In genomic region chr22:19622061-19622441, GRCh38 we compare ENCODE assay signal across 12 cellular contexts.
DNase-seq lines count a peak whose midpoint lies in the region; ATAC-seq and TF ChIP-seq lines count a peak whose summit lies in the region.
"Had no signal": no experiment of that assay in that cellular context is flagged by ENCODE, and none has a peak within 500 bp of the region (broad histone marks: within the 10 kb centered on the region; RNA-seq: fewer than 3 reads in every experiment).

No MANE protein-coding gene starts in this region.

- WGBS in psoas muscle, 3 donors = 52 to 60% (median 54%) methylated on average over 11 of the region's 11 CpGs

- POLR2A ChIA-PET in OCI-LY7 (lab: Charles Lee) = no interaction called here

- in situ Hi-C loops in G401 (cut with HindIII; ENCODE audit: low sequenced_read_pairs) = no loop called here

- H3K9me2 ChIP-seq in OCI-LY7 (ENCODE audit: insufficient read depth, low read length) = no peaks in the 10 kb centered on the region

- CTCF ChIA-PET in OCI-LY7 (lab: Charles Lee; ENCODE audit: unreplicated experiment) = no interaction called here

- intact Hi-C loops in OCI-LY7 (cut with micrococcal nuclease; ENCODE audit: unreplicated experiment) (loop anchor here (1.0 kb wide), 1 partner anchor 42 kb away; no protein-coding TSS in a partner anchor), mucosa of descending colon (cut with DNase I, micrococcal nuclease) (no loop called here), psoas muscle (cut with DNase I) (loop anchor here (5.0 to 10.0 kb wide), 3 partner anchors 45 to 237 kb away; partner anchors contain the start of gene CLDN5 (in 1 of the 2)), ascending aorta (cut with DNase I) (no loop called here)

- H2AFZ ChIP-seq in OCI-LY7 (ENCODE audit: low read length) = peak overlapping the region; percentile 67

- H3K9me3 ChIP-seq in OCI-LY7 (ENCODE audit: low read length) (no peaks in the 10 kb centered on the region), mucosa of descending colon (no peaks in the 10 kb centered on the region), psoas muscle (no peaks in the 10 kb centered on the region), ascending aorta (no peaks in the 10 kb centered on the region)
- H3K9me3 ChIP-seq: tibial artery had no signal

- BruUV-seq in OCI-LY7 (replicated peaks; lab: Mats Ljungman, UMichigan) = no TSS peak

- DNase-seq in GM06990 (ENCODE audit: extremely low read depth, insufficient read length) (peak; percentile 65), OCI-LY7 (ENCODE audit: low spot score) (peak; percentile 82), mucosa of descending colon (no peak), psoas muscle (no peak), ascending aorta (ENCODE audit: low spot score in 2 of 2) (no peak), G401 (ENCODE audit: low spot score) (no peak)
- DNase-seq: activated CD4-positive, alpha-beta T cell treated with anti-CD3 and anti-CD28 coated beads, Interleukin-2, amount 50 U/mL, for 48 hours; NCI-H1105 treated with DMSO at 0.1 percent for 48 hours; NCI-H526 treated with DMSO at 0.1 percent for 48 hours; tibial artery had no signal

- H3K27me3 ChIP-seq in GM06990 (replicated peaks; ENCODE audit: control insufficient read depth, insufficient read depth, low read length) (no peaks in the 10 kb centered on the region), psoas muscle (ENCODE audit: insufficient read depth in 3 of 3, low read length in 2 of 3) (peaks cover 0 to 20% (median 5%) of the 10 kb centered on the region in 3 donors), ascending aorta (no peaks in the 10 kb centered on the region)

- ATAC-seq in GM21786 (IDR thresholded peaks at IDR 0.05; ENCODE audit: unreplicated experiment) (peak; percentile 44), mucosa of descending colon (peak; percentile 11), HG03097 (IDR thresholded peaks at IDR 0.05; ENCODE audit: low FRiP score, unreplicated experiment) (no peak), psoas muscle (no peak)

- H3K4me3 ChIP-seq in GM06990 (replicated peaks; ENCODE audit: low read depth, low read length) = no peak overlapping the region; the same call in 1 of the 2 replicates
- peak overlapping the region; percentile 49 for H3K4me3 ChIP-seq in OCI-LY7 (ENCODE audit: low read depth, low read length, poor library complexity, severe bottlenecking)
- H3K4me3 ChIP-seq in mucosa of descending colon = no peak overlapping the region
- H3K4me3 ChIP-seq in psoas muscle = no peak overlapping the region
- H3K4me3 ChIP-seq in ascending aorta = no peak overlapping the region
- H3K4me3 ChIP-seq: tibial artery had no signal

- H3K36me3 ChIP-seq in GM06990 (ENCODE audit: control insufficient read depth, insufficient read depth, low read length) (no peaks in the 10 kb centered on the region), OCI-LY7 (ENCODE audit: insufficient read depth, low read length) (no peaks in the 10 kb centered on the region), mucosa of descending colon (ENCODE audit: low read depth) (no peaks in the 10 kb centered on the region), psoas muscle (ENCODE audit: insufficient read depth in 1 of 2, low read depth in 1 of 2) (no peaks in the 10 kb centered on the region), ascending aorta (no peaks in the 10 kb centered on the region)
- H3K36me3 ChIP-seq: tibial artery had no signal

- TF ChIP-seq CTCF in GM06990 (IDR thresholded peaks at IDR 0.05; ENCODE audit: insufficient read depth, low read length, poor library complexity, severe bottlenecking) = no peak
- TF ChIP-seq CTCF in OCI-LY7 (conservative IDR thresholded peaks at IDR 0.05; ENCODE audit: low read length) = no peak
- no peak for TF ChIP-seq CTCF in mucosa of descending colon (IDR thresholded peaks at IDR 0.05)
- no peak for TF ChIP-seq CTCF in psoas muscle (IDR thresholded peaks at IDR 0.05)
- TF ChIP-seq CTCF in ascending aorta (IDR thresholded peaks at IDR 0.05) = no peak

- H3K4me2 ChIP-seq in OCI-LY7 (ENCODE audit: low read length) = peak overlapping the region; percentile 60

- H3K4me1 ChIP-seq in OCI-LY7 (ENCODE audit: insufficient read depth, low read length, poor library complexity, severe bottlenecking) (peaks cover 50% of the 10 kb centered on the region), mucosa of descending colon (ENCODE audit: low read depth) (no peaks in the 10 kb centered on the region), psoas muscle (no peaks in the 10 kb centered on the region), ascending aorta (no peaks in the 10 kb centered on the region)
- H3K4me1 ChIP-seq: tibial artery had no signal

- H3K79me2 ChIP-seq in OCI-LY7 (ENCODE audit: insufficient read depth, low read depth, low read length) = no peaks in the 10 kb centered on the region

- no peaks in the 10 kb centered on the region for H4K20me1 ChIP-seq in OCI-LY7 (ENCODE audit: insufficient read depth, low read length)

- H3K27ac ChIP-seq in OCI-LY7 (ENCODE audit: low read depth, low read length, poor library complexity, severe bottlenecking) (peak overlapping the region; percentile 60), psoas muscle (no peak overlapping the region), ascending aorta (no peak overlapping the region)
- H3K27ac ChIP-seq: tibial artery had no signal

Comparison
In these comparisons a context has a peak if more than half of its experiments do, and no peak if none do; other contexts are left out.
1. DNase-seq: peak in GM06990 (single experiment) and OCI-LY7 (single experiment); none in mucosa of descending colon (0 of 3), psoas muscle (0 of 2), ascending aorta (0 of 2) and G401 (single experiment).
2. ATAC-seq: peak in GM21786 (single experiment) and mucosa of descending colon (single experiment); none in HG03097 (single experiment) and psoas muscle (0 of 4).
3. intact Hi-C loops: an anchor here in OCI-LY7 (1.0 kb wide) and psoas muscle (5.0 to 10.0 kb wide); none called in mucosa of descending colon and ascending aorta.